ENCODE assay signal across 15 cellular contexts in the genomic region with DNA sequence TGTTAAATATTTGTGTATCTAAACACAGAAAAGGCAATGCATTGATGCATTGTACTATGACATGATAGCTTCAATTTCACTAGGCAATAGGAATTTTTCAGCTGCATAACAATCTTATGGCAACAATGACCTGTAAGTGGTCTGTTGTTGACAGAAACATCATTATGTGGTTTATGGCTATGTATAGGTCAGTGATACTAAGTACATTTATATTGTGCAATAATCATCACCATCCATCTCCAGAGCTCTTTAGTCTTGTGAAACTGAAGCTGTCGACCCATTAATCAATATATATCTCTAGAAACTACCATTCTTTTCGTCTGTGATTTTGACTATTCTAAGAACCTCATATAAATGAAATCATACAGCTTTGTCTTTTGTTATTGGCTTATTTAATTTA.
DNase-seq lines count a peak whose midpoint lies in the region; ATAC-seq lines count a peak whose summit lies in the region.
"Had no signal": no experiment of that assay in that cellular context is flagged by ENCODE, and none has a peak within 500 bp of the region (broad histone marks: within the 10 kb centered on the region; RNA-seq: fewer than 3 reads in every experiment).

No MANE protein-coding gene starts in this region.

- peaks cover 0 to 4% (median 0%) of the 10 kb centered on the region in 5 donors for H3K36me3 Mint-ChIP-seq in naive thymus-derived CD4-positive, alpha-beta T cell
- H3K36me3 Mint-ChIP-seq: CD4-positive, alpha-beta memory T cell had no signal

- POLR2A ChIA-PET in naive thymus-derived CD4-positive, alpha-beta T cell (lab: Charles Lee) = no interaction called here

- intact Hi-C loops in naive thymus-derived CD4-positive, alpha-beta T cell (cut with micrococcal nuclease) = no loop called here

- no peak overlapping the region for H3K27ac ChIP-seq in naive thymus-derived CD4-positive, alpha-beta T cell (ENCODE audit: low read depth, low read length)
- H3K27ac ChIP-seq: A549, C4-2B had no signal

- no peaks in the 10 kb centered on the region for H3K4me1 Mint-ChIP-seq in naive thymus-derived CD4-positive, alpha-beta T cell
- H3K4me1 Mint-ChIP-seq: CD4-positive, alpha-beta memory T cell; GM23338 had no signal

- H3K36me3 ChIP-seq in naive thymus-derived CD4-positive, alpha-beta T cell (ENCODE audit: control insufficient read depth in 2 of 3, insufficient read depth in 3 of 3, low read length in 3 of 3) = no peaks in the 10 kb centered on the region
- H3K36me3 ChIP-seq: BE2C had no signal

- no peaks in the 10 kb centered on the region for H3K27me3 ChIP-seq in naive thymus-derived CD4-positive, alpha-beta T cell (ENCODE audit: control insufficient read depth in 2 of 2, insufficient read depth in 2 of 2, low read length in 2 of 2)

- peaks cover 0 to 34% (median 5%) of the 10 kb centered on the region in 11 donors for H3K9me3 Mint-ChIP-seq in naive thymus-derived CD4-positive, alpha-beta T cell
- H3K9me3 Mint-ChIP-seq: GM23338 had no signal

- H3K27ac Mint-ChIP-seq in naive thymus-derived CD4-positive, alpha-beta T cell = no peak overlapping the region
- H3K27ac Mint-ChIP-seq: CD4-positive, alpha-beta memory T cell; GM23338 had no signal

- H3K4me1 ChIP-seq in naive thymus-derived CD4-positive, alpha-beta T cell (ENCODE audit: control insufficient read depth in 2 of 2, insufficient read depth in 2 of 2, low read length in 2 of 2) = no peaks in the 10 kb centered on the region
- H3K4me1 ChIP-seq: A549, BE2C had no signal

- CTCF ChIA-PET in naive thymus-derived CD4-positive, alpha-beta T cell (lab: Charles Lee) = no interaction called here

- H3K4me3 ChIP-seq in naive thymus-derived CD4-positive, alpha-beta T cell (ENCODE audit: low read length) = no peak overlapping the region
- H3K4me3 ChIP-seq: A549, GM23338 had no signal

- no peaks in the 10 kb centered on the region for H3K27me3 Mint-ChIP-seq in naive thymus-derived CD4-positive, alpha-beta T cell
- H3K27me3 Mint-ChIP-seq: CD4-positive, alpha-beta memory T cell had no signal

- ATAC-seq in HG02938 (IDR thresholded peaks at IDR 0.05; ENCODE audit: unreplicated experiment) = no peak
- no peak for ATAC-seq in naive thymus-derived CD4-positive, alpha-beta T cell
- ATAC-seq: A549, GM23338 had no signal

- no peak overlapping the region for H3K4me3 Mint-ChIP-seq in naive thymus-derived CD4-positive, alpha-beta T cell
- H3K4me3 Mint-ChIP-seq: CD4-positive, alpha-beta memory T cell; GM23338 had no signal

- no peaks in the 10 kb centered on the region for H3K9me3 ChIP-seq in naive thymus-derived CD4-positive, alpha-beta T cell (ENCODE audit: control insufficient read depth in 2 of 3, low read length in 3 of 3)
- H3K9me3 ChIP-seq: A549, BE2C had no signal

- peak; percentile 0 for DNase-seq in NCI-H748 (lab: John Stamatoyannopoulos, UW; ENCODE audit: unreplicated experiment)
- no peak for DNase-seq in NCI-H748 treated with DMSO at 0.1 percent for 48 hours (lab: John Stamatoyannopoulos, UW)
- DNase-seq in NCI-H69 (lab: John Stamatoyannopoulos, UW) = peak; percentile 3
- DNase-seq in amniotic epithelial cell (ENCODE audit: low read depth) = peak; percentile 21
- DNase-seq in activated gamma-delta T cell treated with Interleukin-2 at 50 U/mL for 16 hours = no peak
- DNase-seq in naive thymus-derived CD4-positive, alpha-beta T cell = no peak
- DNase-seq: BE2C; CD4-positive, alpha-beta memory T cell; DND-41; GDM1; H7 had no signal

Comparison
In these comparisons a context has a peak if more than half of its experiments do, and no peak if none do; other contexts are left out.
1. DNase-seq: peak in NCI-H748 (single experiment), NCI-H69 (single experiment) and amniotic epithelial cell (single experiment); none in NCI-H748 treated with DMSO at 0.1 percent for 48 hours (single experiment), activated gamma-delta T cell treated with Interleukin-2 at 50 U/mL for 16 hours (single experiment) and naive thymus-derived CD4-positive, alpha-beta T cell (0 of 9).